19 cellular contexts compared by ENCODE assay signal in the genomic region with DNA sequence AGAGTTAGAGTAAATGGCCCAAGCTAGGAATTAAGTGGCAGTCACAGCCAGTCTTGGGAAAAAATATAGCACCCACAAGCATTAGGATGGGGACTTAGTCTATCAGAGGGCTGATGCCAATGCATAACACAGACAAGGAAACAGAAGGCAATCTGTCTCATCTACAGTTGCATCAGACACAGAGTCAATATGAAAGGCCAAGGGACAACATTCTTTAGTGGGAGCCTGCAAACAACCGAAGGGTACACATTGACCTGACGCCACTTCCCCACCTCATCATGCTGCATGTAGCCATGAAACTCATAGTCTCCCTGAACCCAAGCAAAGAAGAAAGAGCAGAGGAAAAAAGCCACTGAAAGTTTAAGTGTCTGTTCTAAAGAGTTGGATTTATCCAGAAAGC.
DNase-seq lines count a peak whose midpoint lies in the region; ATAC-seq and TF ChIP-seq lines count a peak whose summit lies in the region.
"Had no signal": no experiment of that assay in that cellular context is flagged by ENCODE, and none has a peak within 500 bp of the region (broad histone marks: within the 10 kb centered on the region; RNA-seq: fewer than 3 reads in every experiment).

No MANE protein-coding gene starts in this region.

- no peak overlapping the region for H3K4me3 ChIP-seq in right lobe of liver
- no peak overlapping the region for H3K4me3 ChIP-seq in dorsolateral prefrontal cortex
- H3K4me3 ChIP-seq in suprapubic skin, result no peak overlapping the region
- H3K4me3 ChIP-seq: BLaER1, GM12878, HAP-1 had no signal

- DNase-seq in SIG-M5 treated with dmso at 0.1 percent for 504 hours (lab: John Stamatoyannopoulos, UW; ENCODE audit: unreplicated experiment) (peak; percentile 1), SIG-M5 (lab: John Stamatoyannopoulos, UW) (no peak), left lobe of liver (ENCODE audit: low spot score) (peak; percentile 56), right lobe of liver (peak in 2 of 3 donors; percentile 48 to 60), dorsolateral prefrontal cortex (no peak), suprapubic skin (ENCODE audit: low spot score in 2 of 2) (no peak)
- DNase-seq: CD4-positive, CD25-positive, alpha-beta regulatory T cell; CD8-positive, alpha-beta memory T cell; DMS 273 treated with DMSO at 0.1 percent for 48 hours; DMS79; EL; GDM1; GOT3; HFFc6 had no signal

- ATAC-seq in left lobe of liver (peak; percentile 98), right lobe of liver (peak; percentile 99 to 100 (median 99))
- ATAC-seq: GM12878 had no signal

- H3K9me3 ChIP-seq in right lobe of liver (peaks cover 0 to 2% (median 0%) of the 10 kb centered on the region in 4 donors), suprapubic skin (no peaks in the 10 kb centered on the region)
- H3K9me3 ChIP-seq: BLaER1, HAP-1 had no signal

- H3K27me3 ChIP-seq in right lobe of liver (no peaks in the 10 kb centered on the region), dorsolateral prefrontal cortex (peaks cover 0 to 56% (median 0%) of the 10 kb centered on the region in 45 donors), suprapubic skin (no peaks in the 10 kb centered on the region)
- H3K27me3 ChIP-seq: BLaER1 had no signal

- H3K36me3 ChIP-seq in right lobe of liver (no peaks in the 10 kb centered on the region), suprapubic skin (no peaks in the 10 kb centered on the region)
- H3K36me3 ChIP-seq: BLaER1, HAP-1 had no signal

- TF ChIP-seq EP300 in suprapubic skin (IDR thresholded peaks at IDR 0.05), result no peak

- intact Hi-C loops in right lobe of liver (cut with DNase I), result no loop called here
- intact Hi-C loops in dorsolateral prefrontal cortex (cut with DNase I), result no loop called here

- TF ChIP-seq CTCF in right lobe of liver (IDR thresholded peaks at IDR 0.05), result no peak
- TF ChIP-seq CTCF in dorsolateral prefrontal cortex (IDR thresholded peaks at IDR 0.05 in 54 of 56, conservative IDR thresholded peaks at IDR 0.05 in 2 of 56; ENCODE audit: low read depth in 1 of 56, partially characterized antibody in 56 of 56), result no peak
- TF ChIP-seq CTCF in suprapubic skin (IDR thresholded peaks at IDR 0.05), result no peak

- H3K4me1 ChIP-seq in right lobe of liver (peaks cover 0 to 10% (median 0%) of the 10 kb centered on the region in 4 donors), suprapubic skin (no peaks in the 10 kb centered on the region)
- H3K4me1 ChIP-seq: BLaER1, HAP-1 had no signal

- 33% methylated on average over 2 of the region's 2 CpGs for WGBS in right lobe of liver (ENCODE audit: insufficient coverage, low coverage, low lambda C conversion rate, missing lambda C conversion rate)
- 94% methylated on average over 2 of the region's 2 CpGs for WGBS in suprapubic skin

- TF ChIP-seq POLR2A in right lobe of liver (IDR thresholded peaks at IDR 0.05), result no peak
- TF ChIP-seq POLR2A in suprapubic skin (IDR thresholded peaks at IDR 0.05), result no peak

- H3K27ac ChIP-seq in right lobe of liver (no peak overlapping the region), dorsolateral prefrontal cortex (no peak overlapping the region), suprapubic skin (no peak overlapping the region)
- H3K27ac ChIP-seq: 22Rv1, BLaER1, C4-2B had no signal

Comparison
In these comparisons a context has a peak if more than half of its experiments do, and no peak if none do; other contexts are left out.
1. DNase-seq: peak in SIG-M5 treated with dmso at 0.1 percent for 504 hours (single experiment), left lobe of liver (single experiment) and right lobe of liver (2 of 3); none in SIG-M5 (single experiment), dorsolateral prefrontal cortex (0 of 10) and suprapubic skin (0 of 2).